ENCODE assay signal across 30 cellular contexts in the genomic region with DNA sequence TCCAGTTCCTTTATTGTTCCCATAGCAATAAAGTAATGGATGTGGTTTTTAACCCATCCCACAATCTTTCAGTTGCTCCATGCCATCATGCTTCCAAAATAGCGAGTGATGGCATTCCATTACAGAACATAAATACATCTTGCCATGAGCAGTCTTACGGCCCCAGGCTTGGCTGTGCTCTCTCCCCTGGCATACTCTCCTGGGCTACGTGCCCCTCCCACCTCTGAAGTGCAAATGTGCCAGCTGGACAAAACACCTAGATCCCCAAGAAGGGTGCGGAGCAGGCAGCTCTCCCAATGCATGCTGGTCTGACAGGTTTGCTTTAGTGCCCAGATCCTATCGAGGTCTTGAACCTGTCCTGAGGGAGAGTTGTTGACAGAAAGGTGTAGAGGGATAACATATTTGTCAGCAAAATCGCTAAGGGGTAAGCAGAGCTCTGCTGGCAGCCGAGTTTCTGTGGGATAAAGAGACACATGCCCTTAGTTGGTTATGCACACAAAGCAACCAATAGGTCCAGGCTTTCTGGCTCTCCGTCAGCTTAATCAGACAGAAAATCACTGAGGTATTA. TPM values are rescaled to one million over a fixed set of nuclear protein-coding genes. Genes with fewer than 3 reads are reported as not detected.
"Had no signal": no experiment of that assay in that cellular context is flagged by ENCODE, and none has a peak within 500 bp of the region (broad histone marks: within the 10 kb centered on the region; RNA-seq: fewer than 3 reads in every experiment).

No MANE protein-coding gene starts in this region.

- DNase-seq: head of caudate nucleus; hypothalamus; kidney glomerular epithelial cell; left cardiac atrium; left lung; lower lobe of right lung; mammary epithelial cell; mesenchymal stem cell; naive thymus-derived CD8-positive, alpha-beta T cell; occipital lobe; retina; right cardiac atrium; small intestine; spleen; stimulated activated CD4-positive, alpha-beta T cell treated with anti-CD3 and anti-CD28 coated beads, Interleukin-4, amount 100 ng/mL, for 24 hours; stimulated activated naive CD4-positive, alpha-beta T cell; upper lobe of left lung had no signal

- H3K36me3 ChIP-seq: left lung, lower lobe of right lung, neutrophil, spleen, suprapubic skin, thoracic aorta, tibial nerve, upper lobe of left lung, vagina had no signal

- H3K27ac ChIP-seq: left lung, lower lobe of right lung, neutrophil, spleen, suprapubic skin, thoracic aorta, tibial nerve, upper lobe of left lung, vagina had no signal

- ATAC-seq: left cardiac atrium; left lung; lower lobe of right lung; naive thymus-derived CD8-positive, alpha-beta T cell; right cardiac atrium; sciatic nerve; stimulated activated effector memory CD8-positive, alpha-beta T cell treated with anti-CD3 and anti-CD28 coated beads, Interleukin-12 subunit alpha, Interleukin-12 subunit beta, amount 100 ng/mL, for 72 hours had no signal

- H3K9me3 ChIP-seq: left lung, lower lobe of right lung, neutrophil, spleen, suprapubic skin, thoracic aorta, tibial nerve, upper lobe of left lung, vagina had no signal

- H3K4me3 ChIP-seq: left lung, lower lobe of right lung, spleen, suprapubic skin, thoracic aorta, tibial nerve, upper lobe of left lung, vagina had no signal

- H3K4me1 ChIP-seq: left lung, lower lobe of right lung, spleen, suprapubic skin, tibial nerve, upper lobe of left lung, vagina had no signal

- H3K27me3 ChIP-seq: left lung, neutrophil, tibial nerve, upper lobe of left lung, vagina had no signal

RNA-seq across cellular contexts. Expression of a gene that starts 43.9 kb away (rescaled TPM):
- total RNA-seq: left cardiac atrium; left lung; liver; lower lobe of right lung; mammary epithelial cell; mucosa of gallbladder; naive thymus-derived CD8-positive, alpha-beta T cell; neural crest cell; osteocyte; right cardiac atrium; spleen; thoracic aorta; tibial nerve; urinary bladder; vagina had no signal
- polyA plus RNA-seq: keratinocyte; liver; mammary epithelial cell; naive thymus-derived CD8-positive, alpha-beta T cell; right cardiac atrium; small intestine; spleen; urinary bladder had no signal
